In the genomic region with DNA sequence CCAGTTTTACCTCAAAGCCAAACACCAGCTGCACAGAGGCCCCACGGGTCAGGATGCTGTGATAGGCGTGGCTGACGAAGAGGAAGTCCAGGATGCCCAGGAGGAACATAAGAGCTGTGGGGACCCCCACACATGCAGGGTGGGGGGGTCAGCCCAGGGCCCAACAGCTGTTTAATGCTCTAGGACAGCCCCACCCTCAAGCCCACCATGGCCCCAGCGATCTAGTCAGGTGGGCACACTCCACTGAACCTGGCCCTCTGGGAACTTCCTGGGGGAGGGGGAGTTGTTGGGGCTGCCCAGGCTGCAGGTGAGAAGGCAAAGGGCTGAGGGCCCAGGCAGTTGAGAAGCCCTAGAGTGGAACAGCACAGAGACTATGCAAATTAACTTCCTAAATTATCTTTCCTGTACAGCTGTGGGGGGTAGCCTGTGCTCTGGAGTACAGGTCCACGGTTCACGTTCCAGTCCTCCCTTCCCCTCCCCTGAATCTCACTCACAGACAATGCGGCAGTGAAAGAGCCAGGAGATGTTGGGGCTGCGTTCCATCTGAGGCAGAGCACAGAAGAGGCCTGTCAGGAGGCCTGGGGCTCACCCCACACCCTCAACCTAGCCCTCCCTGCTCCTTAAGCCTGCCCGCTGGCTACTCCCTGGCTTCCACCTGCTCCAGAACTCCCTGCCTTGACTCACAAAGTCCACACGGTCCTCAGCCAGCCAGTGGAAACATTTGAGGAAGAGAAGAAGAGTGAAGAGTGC, we compare ENCODE assay signal across 1 cellular context.
TF ChIP-seq lines count a peak whose summit lies in the region.

No MANE protein-coding gene starts in this region.

TF ChIP-seq in H1, 55 proteins besides CTCF, POLR2A, EP300 and RAD21:
- TF ChIP-seq JUND (IDR thresholded peaks at IDR 0.05; ENCODE audit: low read length) (no peak), KDM4A (IDR thresholded peaks at IDR 0.05; ENCODE audit: low read depth, low read length, severe bottlenecking) (no peak), POU5F1 (IDR thresholded peaks at IDR 0.05; ENCODE audit: low read depth, low read length) (no peak), SP2 (IDR thresholded peaks at IDR 0.05; ENCODE audit: low read length) (no peak)
- TF ChIP-seq, protein P1, sequence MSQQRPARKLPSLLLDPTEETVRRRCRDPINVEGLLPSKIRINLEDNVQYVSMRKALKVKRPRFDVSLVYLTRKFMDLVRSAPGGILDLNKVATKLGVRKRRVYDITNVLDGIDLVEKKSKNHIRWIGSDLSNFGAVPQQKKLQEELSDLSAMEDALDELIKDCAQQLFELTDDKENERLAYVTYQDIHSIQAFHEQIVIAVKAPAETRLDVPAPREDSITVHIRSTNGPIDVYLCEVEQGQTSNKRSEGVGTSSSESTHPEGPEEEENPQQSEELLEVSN (IDR thresholded peaks at IDR 0.05) = no peak
